1 cellular context compared by ENCODE assay signal in the genomic region with DNA sequence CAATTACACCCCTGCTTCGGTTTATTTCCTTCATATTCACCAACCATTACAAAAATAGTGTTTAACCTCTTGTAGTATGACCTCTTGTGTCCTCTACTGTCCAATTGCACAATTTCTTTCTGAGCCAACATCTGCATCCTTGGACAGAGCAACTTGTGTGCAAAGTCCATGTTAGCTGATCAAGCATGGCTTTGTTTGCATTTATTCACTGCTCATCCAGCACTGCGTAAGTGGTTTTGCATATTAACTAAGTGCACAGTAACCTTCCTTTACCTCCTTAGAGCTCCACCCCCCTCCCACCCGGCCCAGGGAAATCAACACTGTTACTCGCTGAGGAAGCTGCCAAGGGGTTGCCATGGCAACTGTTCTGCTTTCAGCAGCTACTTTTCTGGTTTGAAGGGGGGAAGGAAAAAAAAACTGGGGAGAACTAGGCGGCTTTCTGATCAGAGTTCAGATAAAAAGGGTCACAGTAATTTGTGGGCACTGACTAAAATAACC.
TF ChIP-seq lines count a peak whose summit lies in the region.

No MANE protein-coding gene starts in this region.

TF ChIP-seq in HepG2, 621 proteins besides CTCF, POLR2A, EP300 and RAD21 (continued from another document and continues in another):
- no peak for TF ChIP-seq RFXANK (CRISPR knock-in tag; IDR thresholded peaks at IDR 0.05)
- TF ChIP-seq GATA4 (IDR thresholded peaks at IDR 0.05; ENCODE audit: borderline replicate concordance, low read depth), result no peak
- peak; percentile 44; the same call in 1 of the 2 replicates for TF ChIP-seq ZGPAT (CRISPR knock-in tag; IDR thresholded peaks at IDR 0.05)
- TF ChIP-seq ZFP62 (CRISPR knock-in tag; IDR thresholded peaks at IDR 0.05), result no peak
- no peak for TF ChIP-seq ARNT (IDR thresholded peaks at IDR 0.05)
- no peak for TF ChIP-seq ATF6 (CRISPR knock-in tag; conservative IDR thresholded peaks at IDR 0.05)
- TF ChIP-seq UBTF (CRISPR knock-in tag; IDR thresholded peaks at IDR 0.05), result no peak
- TF ChIP-seq NR1H2 (CRISPR knock-in tag; IDR thresholded peaks at IDR 0.05; ENCODE audit: borderline replicate concordance, low read depth), result no peak
- TF ChIP-seq ZNF331 (CRISPR knock-in tag; IDR thresholded peaks at IDR 0.05), result peak; percentile 67; the same call in 1 of the 2 replicates
- TF ChIP-seq, protein P1, sequence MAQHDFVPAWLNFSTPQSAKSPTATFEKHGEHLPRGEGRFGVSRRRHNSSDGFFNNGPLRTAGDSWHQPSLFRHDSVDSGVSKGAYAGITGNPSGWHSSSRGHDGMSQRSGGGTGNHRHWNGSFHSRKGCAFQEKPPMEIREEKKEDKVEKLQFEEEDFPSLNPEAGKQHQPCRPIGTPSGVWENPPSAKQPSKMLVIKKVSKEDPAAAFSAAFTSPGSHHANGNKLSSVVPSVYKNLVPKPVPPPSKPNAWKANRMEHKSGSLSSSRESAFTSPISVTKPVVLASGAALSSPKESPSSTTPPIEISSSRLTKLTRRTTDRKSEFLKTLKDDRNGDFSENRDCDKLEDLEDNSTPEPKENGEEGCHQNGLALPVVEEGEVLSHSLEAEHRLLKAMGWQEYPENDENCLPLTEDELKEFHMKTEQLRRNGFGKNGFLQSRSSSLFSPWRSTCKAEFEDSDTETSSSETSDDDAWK (CRISPR knock-in tag; IDR thresholded peaks at IDR 0.05), result no peak
- TF ChIP-seq HIVEP1 (CRISPR knock-in tag; IDR thresholded peaks at IDR 0.05), result no peak
- TF ChIP-seq, protein P2, sequence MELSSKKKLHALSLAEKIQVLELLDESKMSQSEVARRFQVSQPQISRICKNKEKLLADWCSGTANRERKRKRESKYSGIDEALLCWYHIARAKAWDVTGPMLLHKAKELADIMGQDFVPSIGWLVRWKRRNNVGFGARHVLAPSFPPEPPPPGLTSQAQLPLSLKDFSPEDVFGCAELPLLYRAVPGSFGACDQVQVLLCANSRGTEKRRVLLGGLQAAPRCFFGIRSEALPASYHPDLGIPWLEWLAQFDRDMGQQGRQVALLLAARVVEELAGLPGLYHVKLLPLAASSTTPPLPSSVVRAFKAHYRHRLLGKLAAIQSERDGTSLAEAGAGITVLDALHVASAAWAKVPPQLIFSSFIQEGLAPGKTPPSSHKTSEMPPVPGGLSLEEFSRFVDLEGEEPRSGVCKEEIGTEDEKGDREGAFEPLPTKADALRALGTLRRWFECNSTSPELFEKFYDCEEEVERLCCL (CRISPR knock-in tag; IDR thresholded peaks at IDR 0.05; ENCODE audit: borderline replicate concordance), result no peak
- TF ChIP-seq CSRNP2 (CRISPR knock-in tag; conservative IDR thresholded peaks at IDR 0.05; ENCODE audit: low read depth), result no peak
- peak; percentile 39; the same call in 1 of the 2 replicates for TF ChIP-seq POGZ (CRISPR knock-in tag; IDR thresholded peaks at IDR 0.05)
- no peak for TF ChIP-seq ZNF75D (CRISPR knock-in tag; IDR thresholded peaks at IDR 0.05; ENCODE audit: borderline replicate concordance)
- no peak for TF ChIP-seq ZNF639 (CRISPR knock-in tag; conservative IDR thresholded peaks at IDR 0.05)
- TF ChIP-seq MAZ (IDR thresholded peaks at IDR 0.05; ENCODE audit: borderline replicate concordance, low read depth, low read length), result no peak
- TF ChIP-seq MAZ (CRISPR knock-in tag; IDR thresholded peaks at IDR 0.05; ENCODE audit: low read depth), result no peak
- TF ChIP-seq, protein P3, sequence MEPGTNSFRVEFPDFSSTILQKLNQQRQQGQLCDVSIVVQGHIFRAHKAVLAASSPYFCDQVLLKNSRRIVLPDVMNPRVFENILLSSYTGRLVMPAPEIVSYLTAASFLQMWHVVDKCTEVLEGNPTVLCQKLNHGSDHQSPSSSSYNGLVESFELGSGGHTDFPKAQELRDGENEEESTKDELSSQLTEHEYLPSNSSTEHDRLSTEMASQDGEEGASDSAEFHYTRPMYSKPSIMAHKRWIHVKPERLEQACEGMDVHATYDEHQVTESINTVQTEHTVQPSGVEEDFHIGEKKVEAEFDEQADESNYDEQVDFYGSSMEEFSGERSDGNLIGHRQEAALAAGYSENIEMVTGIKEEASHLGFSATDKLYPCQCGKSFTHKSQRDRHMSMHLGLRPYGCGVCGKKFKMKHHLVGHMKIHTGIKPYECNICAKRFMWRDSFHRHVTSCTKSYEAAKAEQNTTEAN (CRISPR knock-in tag; conservative IDR thresholded peaks at IDR 0.05), result no peak
- peak; percentile 31; the same call in 1 of the 2 replicates for TF ChIP-seq TBX3 (IDR thresholded peaks at IDR 0.05; ENCODE audit: borderline replicate concordance)
- TF ChIP-seq ZNF44 (CRISPR knock-in tag; IDR thresholded peaks at IDR 0.05), result no peak
- TF ChIP-seq SMYD3 (CRISPR knock-in tag; IDR thresholded peaks at IDR 0.05), result no peak
- TF ChIP-seq KLF15 (CRISPR knock-in tag; IDR thresholded peaks at IDR 0.05; ENCODE audit: borderline replicate concordance), result no peak
- no peak for TF ChIP-seq ZSCAN25 (CRISPR knock-in tag; IDR thresholded peaks at IDR 0.05)
- TF ChIP-seq SOX5 (CRISPR knock-in tag; IDR thresholded peaks at IDR 0.05; ENCODE audit: borderline replicate concordance), result peak; percentile 76; the same call in 1 of the 2 replicates
- no peak for TF ChIP-seq NCOA5 (CRISPR knock-in tag; IDR thresholded peaks at IDR 0.05)
- no peak for TF ChIP-seq KLF9 (CRISPR knock-in tag; IDR thresholded peaks at IDR 0.05; ENCODE audit: low read depth)
- TF ChIP-seq, protein P4, sequence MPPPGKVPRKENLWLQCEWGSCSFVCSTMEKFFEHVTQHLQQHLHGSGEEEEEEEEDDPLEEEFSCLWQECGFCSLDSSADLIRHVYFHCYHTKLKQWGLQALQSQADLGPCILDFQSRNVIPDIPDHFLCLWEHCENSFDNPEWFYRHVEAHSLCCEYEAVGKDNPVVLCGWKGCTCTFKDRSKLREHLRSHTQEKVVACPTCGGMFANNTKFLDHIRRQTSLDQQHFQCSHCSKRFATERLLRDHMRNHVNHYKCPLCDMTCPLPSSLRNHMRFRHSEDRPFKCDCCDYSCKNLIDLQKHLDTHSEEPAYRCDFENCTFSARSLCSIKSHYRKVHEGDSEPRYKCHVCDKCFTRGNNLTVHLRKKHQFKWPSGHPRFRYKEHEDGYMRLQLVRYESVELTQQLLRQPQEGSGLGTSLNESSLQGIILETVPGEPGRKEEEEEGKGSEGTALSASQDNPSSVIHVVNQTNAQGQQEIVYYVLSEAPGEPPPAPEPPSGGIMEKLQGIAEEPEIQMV (CRISPR knock-in tag; IDR thresholded peaks at IDR 0.05; ENCODE audit: low read depth), result no peak
- 0 out of 2 replicates have a peak, but pooled peaks have one; percentile 67 for TF ChIP-seq NCOA1 (CRISPR knock-in tag; IDR thresholded peaks at IDR 0.05)
- TF ChIP-seq, protein P5, sequence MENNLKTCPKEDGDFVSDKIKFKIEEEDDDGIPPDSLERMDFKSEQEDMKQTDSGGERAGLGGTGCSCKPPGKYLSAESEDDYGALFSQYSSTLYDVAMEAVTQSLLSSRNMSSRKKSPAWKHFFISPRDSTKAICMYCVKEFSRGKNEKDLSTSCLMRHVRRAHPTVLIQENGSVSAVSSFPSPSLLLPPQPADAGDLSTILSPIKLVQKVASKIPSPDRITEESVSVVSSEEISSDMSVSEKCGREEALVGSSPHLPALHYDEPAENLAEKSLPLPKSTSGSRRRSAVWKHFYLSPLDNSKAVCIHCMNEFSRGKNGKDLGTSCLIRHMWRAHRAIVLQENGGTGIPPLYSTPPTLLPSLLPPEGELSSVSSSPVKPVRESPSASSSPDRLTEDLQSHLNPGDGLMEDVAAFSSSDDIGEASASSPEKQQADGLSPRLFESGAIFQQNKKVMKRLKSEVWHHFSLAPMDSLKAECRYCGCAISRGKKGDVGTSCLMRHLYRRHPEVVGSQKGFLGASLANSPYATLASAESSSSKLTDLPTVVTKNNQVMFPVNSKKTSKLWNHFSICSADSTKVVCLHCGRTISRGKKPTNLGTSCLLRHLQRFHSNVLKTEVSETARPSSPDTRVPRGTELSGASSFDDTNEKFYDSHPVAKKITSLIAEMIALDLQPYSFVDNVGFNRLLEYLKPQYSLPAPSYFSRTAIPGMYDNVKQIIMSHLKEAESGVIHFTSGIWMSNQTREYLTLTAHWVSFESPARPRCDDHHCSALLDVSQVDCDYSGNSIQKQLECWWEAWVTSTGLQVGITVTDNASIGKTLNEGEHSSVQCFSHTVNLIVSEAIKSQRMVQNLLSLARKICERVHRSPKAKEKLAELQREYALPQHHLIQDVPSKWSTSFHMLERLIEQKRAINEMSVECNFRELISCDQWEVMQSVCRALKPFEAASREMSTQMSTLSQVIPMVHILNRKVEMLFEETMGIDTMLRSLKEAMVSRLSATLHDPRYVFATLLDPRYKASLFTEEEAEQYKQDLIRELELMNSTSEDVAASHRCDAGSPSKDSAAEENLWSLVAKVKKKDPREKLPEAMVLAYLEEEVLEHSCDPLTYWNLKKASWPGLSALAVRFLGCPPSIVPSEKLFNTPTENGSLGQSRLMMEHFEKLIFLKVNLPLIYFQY (CRISPR knock-in tag; IDR thresholded peaks at IDR 0.05; ENCODE audit: borderline replicate concordance), result no peak
- TF ChIP-seq ZNF746 (CRISPR knock-in tag; IDR thresholded peaks at IDR 0.05), result no peak
- TF ChIP-seq HOXD1 (CRISPR knock-in tag; IDR thresholded peaks at IDR 0.05), result no peak
- no peak for TF ChIP-seq CCAR2 (optimal IDR thresholded peaks at IDR 0.05; ENCODE audit: low read depth, low read length)
- no peak for TF ChIP-seq JARID2 (CRISPR knock-in tag; IDR thresholded peaks at IDR 0.05; ENCODE audit: insufficient replicate concordance)
- TF ChIP-seq ZBTB42 (CRISPR knock-in tag; IDR thresholded peaks at IDR 0.05), result no peak
- no peak for TF ChIP-seq ARHGAP35 (CRISPR knock-in tag; IDR thresholded peaks at IDR 0.05; ENCODE audit: borderline replicate concordance)
- TF ChIP-seq, protein P6, sequence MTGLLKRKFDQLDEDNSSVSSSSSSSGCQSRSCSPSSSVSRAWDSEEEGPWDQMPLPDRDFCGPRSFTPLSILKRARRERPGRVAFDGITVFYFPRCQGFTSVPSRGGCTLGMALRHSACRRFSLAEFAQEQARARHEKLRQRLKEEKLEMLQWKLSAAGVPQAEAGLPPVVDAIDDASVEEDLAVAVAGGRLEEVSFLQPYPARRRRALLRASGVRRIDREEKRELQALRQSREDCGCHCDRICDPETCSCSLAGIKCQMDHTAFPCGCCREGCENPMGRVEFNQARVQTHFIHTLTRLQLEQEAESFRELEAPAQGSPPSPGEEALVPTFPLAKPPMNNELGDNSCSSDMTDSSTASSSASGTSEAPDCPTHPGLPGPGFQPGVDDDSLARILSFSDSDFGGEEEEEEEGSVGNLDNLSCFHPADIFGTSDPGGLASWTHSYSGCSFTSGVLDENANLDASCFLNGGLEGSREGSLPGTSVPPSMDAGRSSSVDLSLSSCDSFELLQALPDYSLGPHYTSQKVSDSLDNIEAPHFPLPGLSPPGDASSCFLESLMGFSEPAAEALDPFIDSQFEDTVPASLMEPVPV (CRISPR knock-in tag; IDR thresholded peaks at IDR 0.05), result no peak
- no peak for TF ChIP-seq SP2 (CRISPR knock-in tag; IDR thresholded peaks at IDR 0.05)
